In genomic region chr15:100829457-100829856, GRCh38 we compare ENCODE assay signal across 9 cellular contexts. TPM values are rescaled to one million over a fixed set of nuclear protein-coding genes. Genes with fewer than 3 reads are reported as not detected.
"Had no signal": no experiment of that assay in that cellular context is flagged by ENCODE, and none has a peak within 500 bp of the region (broad histone marks: within the 10 kb centered on the region; RNA-seq: fewer than 3 reads in every experiment).

No MANE protein-coding gene starts in this region.

- H2AFZ ChIP-seq: GM23248 had no signal

- H3K27ac ChIP-seq: GM23248, HL-60 had no signal

- ATAC-seq: HCT116, HepG2 had no signal

- H3K36me3 ChIP-seq: HAP-1 had no signal

- H3K9me3 ChIP-seq: HAP-1 had no signal

- H3K4me3 ChIP-seq: GM23248, HAP-1 had no signal

- H3K4me1 Mint-ChIP-seq: IgD-negative memory B cell had no signal

- DNase-seq: GM23248, GOT3, H7, KBM-7 had no signal

- FAIRE-seq: HepG2 had no signal

- H3K9ac ChIP-seq: GM23248 had no signal

- H3K27ac Mint-ChIP-seq: IgD-negative memory B cell had no signal

RNA-seq across cellular contexts. Expression of gene ALDH1A3, which starts 50.2 kb away (rescaled TPM):
- total RNA-seq: HepG2 had no signal
- polyA plus RNA-seq: HepG2, IgD-negative memory B cell had no signal
